ENCODE assay signal across 8 cellular contexts in the genomic region with DNA sequence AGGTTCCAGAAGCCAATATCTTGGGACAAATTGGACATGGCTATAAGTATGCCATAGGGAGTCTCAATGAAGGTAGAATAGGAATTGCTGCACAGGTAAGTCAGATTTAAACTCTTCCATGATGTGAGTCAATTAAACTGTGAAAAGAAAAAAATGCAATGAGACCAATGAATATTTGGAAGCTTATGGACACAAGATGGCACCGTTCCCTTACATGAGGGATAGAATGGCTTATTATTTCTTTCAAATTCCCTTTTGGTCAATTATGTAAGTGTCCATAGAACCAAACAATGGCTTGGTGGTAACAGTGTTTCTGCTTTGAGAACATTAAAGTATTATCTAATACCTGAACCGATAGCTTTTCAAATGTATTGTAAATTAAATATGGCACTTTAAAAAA. TPM values are rescaled to one million over a fixed set of nuclear protein-coding genes. Genes with fewer than 3 reads are reported as not detected.
A peak's percentile ranks its signal among the peaks of the same experiment; 100 is the strongest.
DNase-seq lines count a peak whose midpoint lies in the region; ATAC-seq and TF ChIP-seq lines count a peak whose summit lies in the region.

No MANE protein-coding gene starts in this region.

- H3K9me3 ChIP-seq in HEK293 (ENCODE audit: control insufficient read depth, insufficient read depth, low read depth, low read length) (no peaks in the 10 kb centered on the region), Panc1 (ENCODE audit: control insufficient read depth, insufficient read depth, low read depth, low read length) (no peaks in the 10 kb centered on the region)

- no peaks in the 10 kb centered on the region for H3K27me3 ChIP-seq in Panc1 (ENCODE audit: control insufficient read depth, insufficient read depth, low read length)

- DNase-seq in COLO829 (ENCODE audit: low spot score) (peak; percentile 1), Panc1 (ENCODE audit: low read depth, low spot score) (no peak), foreskin fibroblast (peak; percentile 7 to 46), NCI-H774 (lab: John Stamatoyannopoulos, UW) (no peak), caudate nucleus (lab: John Stamatoyannopoulos, UW) (no peak), COLO668 (lab: John Stamatoyannopoulos, UW; ENCODE audit: unreplicated experiment) (no peak)
- no peak for DNase-seq in stimulated activated naive CD8-positive, alpha-beta T cell treated with anti-CD3 and anti-CD28 coated beads, Interleukin-15, Interleukin-2, amounts not matched to agents 100 U/mL and 50 U/mL, for 24 hours

- TF ChIP-seq CTCF in HEK293 (tag by site-specific recombination; IDR thresholded peaks at IDR 0.05) (peak; percentile 37; the same call in 1 of the 2 replicates), Panc1 (IDR thresholded peaks at IDR 0.05) (peak; percentile 41; the same call in 1 of the 2 replicates), foreskin fibroblast (IDR thresholded peaks at IDR 0.05; ENCODE audit: low read depth, low read length) (no peak)

- intact Hi-C loops in Panc1 (cut with micrococcal nuclease; ENCODE audit: unreplicated experiment), result loop anchor here (1.0 kb wide), 1 partner anchor 515 kb away; no protein-coding TSS in a partner anchor

- H3K36me3 ChIP-seq in HEK293 (ENCODE audit: control insufficient read depth in 2 of 2, insufficient read depth in 1 of 2, low read length in 2 of 2) (peaks cover 4 to 37% of the 10 kb centered on the region in 2 experiments), Panc1 (ENCODE audit: control insufficient read depth, insufficient read depth, low read length) (no peaks in the 10 kb centered on the region)

- BruUV-seq in Panc1 (replicated peaks; lab: Mats Ljungman, UMichigan), result TSS peak; percentile 45

- POLR2A ChIA-PET in HEK293 (lab: Yijun Ruan, JAX) (no interaction called here), Panc1 (lab: Charles Lee) (no interaction called here)

- no peak overlapping the region for H3K27ac ChIP-seq in HEK293 (ENCODE audit: extremely low read depth, low read depth, low read length)
- no peak overlapping the region for H3K27ac ChIP-seq in Panc1 (ENCODE audit: low read length)
- H3K27ac ChIP-seq in caudate nucleus (ENCODE audit: low read depth, low read length), result no peak overlapping the region

- H3K4me1 ChIP-seq in HEK293 (ENCODE audit: control insufficient read depth, insufficient read depth, low read length) (no peaks in the 10 kb centered on the region), Panc1 (ENCODE audit: control insufficient read depth, insufficient read depth, low read length) (no peaks in the 10 kb centered on the region)

- in situ Hi-C loops in Panc1 (cut with HindIII; ENCODE audit: low pct_unique_long_range_greater_than_20kb, low sequenced_read_pairs), result no loop called here

- H3K4me3 ChIP-seq in HEK293 (ENCODE audit: low read depth, low read length) (no peak overlapping the region), Panc1 (ENCODE audit: low read depth in 2 of 2, low read length in 2 of 2) (no peak overlapping the region), foreskin fibroblast (ENCODE audit: low read depth in 1 of 2, low read length in 2 of 2) (no peak overlapping the region)

- CTCF ChIA-PET in HEK293 (lab: Yijun Ruan, JAX), result interaction anchor here (0.6 to 4.8 kb wide), 14 partner anchors 11 to 528 kb away, joined by 3 to 33 read pairs (median 6); no protein-coding TSS in a partner anchor
- CTCF ChIA-PET in Panc1 (lab: Charles Lee), result interaction anchor here (0.6 to 1.0 kb wide), 2 partner anchors 15 to 336 kb away, joined by 3 to 7 read pairs; no protein-coding TSS in a partner anchor

- peak; percentile 43; the same call in 1 of the 2 replicates for ATAC-seq in Panc1
- ATAC-seq in stimulated activated naive CD8-positive, alpha-beta T cell treated with anti-CD3 and anti-CD28 coated beads, Interleukin-15, Interleukin-2, amounts not matched to agents 100 U/mL and 50 U/mL, for 24 hours, result no peak

TF ChIP-seq in HEK293, 187 proteins besides CTCF, POLR2A, EP300 and RAD21:
- TF ChIP-seq, protein P1, sequence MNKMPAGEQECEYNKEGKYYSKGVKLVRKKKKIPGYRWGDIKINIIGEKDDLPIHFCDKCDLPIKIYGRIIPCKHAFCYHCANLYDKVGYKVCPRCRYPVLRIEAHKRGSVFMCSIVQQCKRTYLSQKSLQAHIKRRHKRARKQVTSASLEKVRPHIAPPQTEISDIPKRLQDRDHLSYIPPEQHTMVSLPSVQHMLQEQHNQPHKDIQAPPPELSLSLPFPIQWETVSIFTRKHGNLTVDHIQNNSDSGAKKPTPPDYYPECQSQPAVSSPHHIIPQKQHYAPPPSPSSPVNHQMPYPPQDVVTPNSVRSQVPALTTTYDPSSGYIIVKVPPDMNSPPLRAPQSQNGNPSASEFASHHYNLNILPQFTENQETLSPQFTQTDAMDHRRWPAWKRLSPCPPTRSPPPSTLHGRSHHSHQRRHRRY (tag by site-specific recombination; IDR thresholded peaks at IDR 0.05), result no peak
- TF ChIP-seq ZNF561 (tag by site-specific recombination; IDR thresholded peaks at IDR 0.05; ENCODE audit: borderline replicate concordance) (no peak), ZNF350 (tag by site-specific recombination; IDR thresholded peaks at IDR 0.05) (no peak), ZNF654 (tag by site-specific recombination; IDR thresholded peaks at IDR 0.05; ENCODE audit: low read depth) (peak; percentile 55)

RNA-seq across cellular contexts. Expression of a gene that starts 35.6 kb away (rescaled TPM):
- total RNA-seq in Panc1 (2021; ENCODE audit: unreplicated experiment), result 19.2 TPM
- polyA plus RNA-seq in Panc1 (2012; ENCODE audit: insufficient read length), result 11.3 TPM

RNA-seq across cellular contexts. Expression of a gene that starts 35.8 kb away (rescaled TPM):
- 8.6 TPM for total RNA-seq in Panc1 (2021; ENCODE audit: unreplicated experiment)
- 5.4 TPM for polyA plus RNA-seq in Panc1 (2012; ENCODE audit: insufficient read length)

Comparison
In these comparisons a context has a peak if more than half of its experiments do, and no peak if none do; other contexts are left out.
1. DNase-seq: peak in COLO829 (single experiment) and foreskin fibroblast (2 of 2); none in Panc1 (single experiment), stimulated activated naive CD8-positive, alpha-beta T cell treated with anti-CD3 and anti-CD28 coated beads, Interleukin-15, Interleukin-2, amounts not matched to agents 100 U/mL and 50 U/mL, for 24 hours (single experiment), NCI-H774 (single experiment), caudate nucleus (0 of 61) and COLO668 (single experiment).